Comparison of ENCODE assay signal across 8 cellular contexts in genomic region chr16:3610698-3611144, GRCh38. TPM values are rescaled to one million over a fixed set of nuclear protein-coding genes. Genes with fewer than 3 reads are reported as not detected.
DNase-seq lines count a peak whose midpoint lies in the region; ATAC-seq and TF ChIP-seq lines count a peak whose summit lies in the region.

No MANE protein-coding gene starts in this region.

- H3K4me3 Mint-ChIP-seq in activated T-cell treated with anti-CD3 and anti-CD28 coated beads, Interleukin-2, amount 50 U/mL, for 24 hours: peak overlapping the region; percentile 100
- H3K4me3 Mint-ChIP-seq in T-cell: peak overlapping the region; percentile 94 to 99 (median 99)

- no peaks in the 10 kb centered on the region for H3K9me3 ChIP-seq in psoas muscle

- ATAC-seq in T-cell (replicated peaks in 1 of 4) (no peak), psoas muscle (no peak), HG03571 (IDR thresholded peaks at IDR 0.05; ENCODE audit: unreplicated experiment) (no peak)

- H3K27ac Mint-ChIP-seq in activated T-cell treated with anti-CD3 and anti-CD28 coated beads, Interleukin-2, amount 50 U/mL, for 24 hours: peak overlapping the region; percentile 91
- peak overlapping the region; percentile 83 to 86 for H3K27ac Mint-ChIP-seq in T-cell

- H3K4me3 ChIP-seq in foreskin fibroblast (ENCODE audit: low read depth in 1 of 2, low read length in 2 of 2) (peak overlapping the region; percentile 90 to 96), psoas muscle (peak overlapping the region; percentile 98)

- intact Hi-C loops in psoas muscle (cut with DNase I): loop anchor here in 1 of 2 donors (5.0 kb wide), 1 partner anchor 83 kb away; no protein-coding TSS in a partner anchor

- H3K27ac ChIP-seq in psoas muscle: peak overlapping the region; percentile 88

- H3K36me3 Mint-ChIP-seq in activated T-cell treated with anti-CD3 and anti-CD28 coated beads, Interleukin-2, amount 50 U/mL, for 24 hours (ENCODE audit: low read depth): peaks cover 44% of the 10 kb centered on the region
- H3K36me3 Mint-ChIP-seq in T-cell: peaks cover 16% of the 10 kb centered on the region

- H3K4me1 Mint-ChIP-seq in activated T-cell treated with anti-CD3 and anti-CD28 coated beads, Interleukin-2, amount 50 U/mL, for 24 hours (ENCODE audit: low read depth): peaks cover 43% of the 10 kb centered on the region
- H3K4me1 Mint-ChIP-seq in T-cell: peaks cover 48 to 58% (median 53%) of the 10 kb centered on the region in 3 donors

- no peak for DNase-seq in activated T-cell treated with anti-CD3 and anti-CD28 coated beads, Interleukin-2, amount 50 U/mL, for 24 hours
- DNase-seq in activated T-cell treated with anti-CD3 and anti-CD28 coated beads, Interleukin-2, amount 50 U/mL, for 1 hour: no peak
- no peak for DNase-seq in T-cell
- DNase-seq in foreskin fibroblast: peak in 1 of 2 donors; percentile 36
- no peak for DNase-seq in psoas muscle
- no peak for DNase-seq in SKM-1 treated with dmso at 0.1 percent for 144 hours (lab: John Stamatoyannopoulos, UW; ENCODE audit: unreplicated experiment)
- DNase-seq in effector CD8-positive, alpha-beta T cell (lab: John Stamatoyannopoulos, UW): no peak

- peaks cover 12% of the 10 kb centered on the region for H3K4me1 ChIP-seq in psoas muscle

- no peaks in the 10 kb centered on the region for H3K27me3 ChIP-seq in psoas muscle (ENCODE audit: insufficient read depth in 3 of 3, low read length in 2 of 3)

- TF ChIP-seq CTCF in foreskin fibroblast (IDR thresholded peaks at IDR 0.05; ENCODE audit: low read depth, low read length): no peak
- TF ChIP-seq CTCF in psoas muscle (IDR thresholded peaks at IDR 0.05): no peak

- H3K36me3 ChIP-seq in psoas muscle (ENCODE audit: insufficient read depth in 1 of 2, low read depth in 1 of 2): peaks cover 0 to 5% of the 10 kb centered on the region in 2 donors

- H3K9me3 Mint-ChIP-seq in activated T-cell treated with anti-CD3 and anti-CD28 coated beads, Interleukin-2, amount 50 U/mL, for 24 hours: no peaks in the 10 kb centered on the region
- H3K9me3 Mint-ChIP-seq in T-cell: no peaks in the 10 kb centered on the region

- POLR2A ChIA-PET in T-cell (lab: Charles Lee): no interaction called here

- WGBS in psoas muscle, 3 donors: 2 to 4% (median 3%) methylated on average over 10 of the region's 10 CpGs

- CTCF ChIA-PET in T-cell (lab: Charles Lee): no interaction called here

- H3K27me3 Mint-ChIP-seq in activated T-cell treated with anti-CD3 and anti-CD28 coated beads, Interleukin-2, amount 50 U/mL, for 24 hours: no peaks in the 10 kb centered on the region
- H3K27me3 Mint-ChIP-seq in T-cell: no peaks in the 10 kb centered on the region

RNA-seq across cellular contexts. Expression of gene SLX4, which starts 0.7 kb away (rescaled TPM):
- total RNA-seq in T-cell: 1 to 10 TPM; 6.3 to 9.4 (median 8.5) TPM
- total RNA-seq in psoas muscle: 1 to 10 TPM; 1.9 to 3.1 (median 2.5) TPM
- 1 to 10 TPM in 2 of 3 donors, under 1 TPM in 1; 0.87 to 4.1 (median 3.1) TPM for polyA plus RNA-seq in psoas muscle

RNA-seq across cellular contexts. Expression of gene NLRC3, which starts 33.5 kb away (rescaled TPM):
- total RNA-seq in T-cell: 100 to 1,000 TPM in 3 of 5 donors, 10 to 100 TPM in 2; 75.6 to 178 (median 160) TPM
- 1 to 10 TPM in 1 of 4 donors, under 1 TPM in 3; 0.47 to 1.4 (median 0.77) TPM for total RNA-seq in psoas muscle
- polyA plus RNA-seq in psoas muscle: 1 to 10 TPM in 1 of 3 donors, under 1 TPM in 2; 0.25 to 1.3 (median 0.32) TPM

RNA-seq across cellular contexts. Expression of gene DNASE1, which starts 43.8 kb away (rescaled TPM):
- total RNA-seq in T-cell (10 to 100 TPM; 22.6 to 54.4 (median 52.7) TPM), psoas muscle (1 to 10 TPM; 1.6 to 7.3 (median 2.6) TPM)
- 1 to 10 TPM in 2 of 3 donors, under 1 TPM in 1; 0.46 to 5.4 (median 5.2) TPM for polyA plus RNA-seq in psoas muscle

Comparison
In these comparisons a context has a peak if more than half of its experiments do, and no peak if none do; other contexts are left out.
1. RNA of gene NLRC3, which starts 33.5 kb away (total RNA-seq): 75.6 to 178 TPM in T-cell; 0.47 to 1.4 TPM in psoas muscle; every median in the first group is over 10 times any median in the second.